1 cellular context compared by ENCODE assay signal in genomic region chr9:114338187-114338586, GRCh38.
TF ChIP-seq lines count a peak whose summit lies in the region.

No MANE protein-coding gene starts in this region.

TF ChIP-seq in SK-N-SH, 30 proteins besides CTCF, POLR2A, EP300 and RAD21:
- TF ChIP-seq TCF12 (IDR thresholded peaks at IDR 0.05), result no peak
- no peak for TF ChIP-seq SIN3A (IDR thresholded peaks at IDR 0.05; ENCODE audit: borderline replicate concordance, low read depth, low read length)
- TF ChIP-seq ELF1 (IDR thresholded peaks at IDR 0.05), result no peak
- TF ChIP-seq PBX3 (IDR thresholded peaks at IDR 0.05), result no peak
- TF ChIP-seq RCOR1 (IDR thresholded peaks at IDR 0.05; ENCODE audit: low read length), result no peak
- no peak for TF ChIP-seq FOXM1 (IDR thresholded peaks at IDR 0.05; ENCODE audit: low read depth)
- no peak for TF ChIP-seq CHD2 (IDR thresholded peaks at IDR 0.05; ENCODE audit: low read length, partially characterized antibody)
- no peak for TF ChIP-seq IRF3 (IDR thresholded peaks at IDR 0.05; ENCODE audit: low read depth, low read length)
- TF ChIP-seq MEF2A (IDR thresholded peaks at IDR 0.05; ENCODE audit: borderline replicate concordance, low read depth), result no peak
